35 cellular contexts compared by ENCODE assay signal in the genomic region with DNA sequence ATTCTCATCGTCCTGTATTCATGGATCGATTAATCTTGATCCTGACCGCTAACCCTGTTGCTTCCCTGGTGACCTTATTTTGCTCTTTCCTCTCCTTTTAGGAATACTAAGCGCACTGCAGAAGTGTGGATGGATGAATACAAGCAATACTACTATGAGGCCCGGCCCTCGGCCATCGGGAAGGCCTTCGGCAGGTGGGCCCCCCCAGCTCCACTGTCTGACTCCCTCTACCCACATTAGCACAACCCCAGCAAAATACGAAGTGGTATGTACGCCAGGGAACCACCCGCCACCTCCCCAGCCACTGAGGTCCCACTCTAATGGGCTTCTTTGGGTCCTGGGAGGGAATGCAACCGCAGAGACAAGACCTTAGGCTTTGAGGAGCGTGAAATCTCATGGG.
"Had no signal": no experiment of that assay in that cellular context is flagged by ENCODE, and none has a peak within 500 bp of the region (broad histone marks: within the 10 kb centered on the region; RNA-seq: fewer than 3 reads in every experiment).

No MANE protein-coding gene starts in this region.

- H3K36me3 Mint-ChIP-seq: activated CD4-positive, alpha-beta memory T cell treated with anti-CD3 and anti-CD28 coated beads for 36 hours; activated naive CD4-positive, alpha-beta T cell treated with anti-CD3 and anti-CD28 coated beads, Interleukin-2, amount 10 ng/mL, durations not matched to agents 7 days and 5 days; activated naive CD4-positive, alpha-beta T cell treated with anti-CD3 and anti-CD28 coated beads, Interleukin-2, amount 50 U/mL, for 24 hours; activated naive CD8-positive, alpha-beta T cell; activated naive CD8-positive, alpha-beta T cell treated with anti-CD3 and anti-CD28 coated beads, Interleukin-2, amount 10 ng/mL, durations not matched to agents 7 days and 5 days had no signal

- H3K4me1 ChIP-seq: ascending aorta had no signal

- H3K9me3 ChIP-seq: ascending aorta had no signal

- H3K27ac Mint-ChIP-seq: activated B cell treated with CpG ODN at 0.5 μM for 24 hours; activated CD4-positive, alpha-beta memory T cell treated with anti-CD3 and anti-CD28 coated beads for 36 hours; activated CD4-positive, alpha-beta T cell treated with anti-CD3 and anti-CD28 coated beads, Interleukin-2, amount 10 ng/mL, durations not matched to agents 24 days and 14 days; activated CD8-positive, alpha-beta T cell treated with anti-CD3 and anti-CD28 coated beads for 36 hours; activated naive CD4-positive, alpha-beta T cell treated with anti-CD3 and anti-CD28 coated beads, Interleukin-2, amount 10 ng/mL, durations not matched to agents 7 days and 5 days; activated naive CD4-positive, alpha-beta T cell treated with anti-CD3 and anti-CD28 coated beads, Interleukin-2, amount 50 U/mL, for 24 hours; activated naive CD8-positive, alpha-beta T cell; activated naive CD8-positive, alpha-beta T cell treated with anti-CD3 and anti-CD28 coated beads, Interleukin-2, amount 10 ng/mL, durations not matched to agents 7 days and 5 days; activated naive CD8-positive, alpha-beta T cell treated with anti-CD3 and anti-CD28 coated beads, Interleukin-2, amount 50 U/mL, for 24 hours; activated T-cell treated with anti-CD3 and anti-CD28 coated beads, Interleukin-2, amount 50 U/mL, for 72 hours; activated T-helper 1 cell treated with anti-CD3 and anti-CD28 coated beads, Interleukin-12 subunit alpha, Interleukin-12 subunit beta, Interleukin-2, Interleukin-4 antibody, amounts not matched to agents 30 ng/mL and 10 ng/mL and 1 ng/mL, durations not matched to agents 14 hours and 24 hours and 36 hours; activated T-helper 17 cell treated with anti-CD3 and anti-CD28 coated beads, Interleukin-2, amount 50 U/mL, for 72 hours; brain; T-helper 1 cell treated with Interleukin-12 subunit alpha and Interleukin-12 subunit beta and Interleukin-4 antibody, amounts not matched to agents 30 μg/mL and 1 μg/mL, for 36 hours; T-helper 2 cell treated with Interferon-gamma antibody and Interleukin-4, amounts not matched to agents 5 μg/mL and 100 μg/mL, for 36 hours had no signal

- H3K4me3 ChIP-seq: ascending aorta, cardiac muscle cell had no signal

- H3K4me3 Mint-ChIP-seq: activated B cell treated with CpG ODN at 0.5 μM for 24 hours; activated CD4-positive, alpha-beta memory T cell treated with anti-CD3 and anti-CD28 coated beads for 36 hours; activated CD4-positive, alpha-beta T cell treated with anti-CD3 and anti-CD28 coated beads, Interleukin-2, amount 10 ng/mL, durations not matched to agents 24 days and 14 days; activated CD8-positive, alpha-beta T cell treated with anti-CD3 and anti-CD28 coated beads for 36 hours; activated naive CD4-positive, alpha-beta T cell treated with anti-CD3 and anti-CD28 coated beads, Interleukin-2, amount 10 ng/mL, durations not matched to agents 7 days and 5 days; activated naive CD4-positive, alpha-beta T cell treated with anti-CD3 and anti-CD28 coated beads, Interleukin-2, amount 50 U/mL, for 24 hours; activated naive CD8-positive, alpha-beta T cell; activated naive CD8-positive, alpha-beta T cell treated with anti-CD3 and anti-CD28 coated beads, Interleukin-2, amount 10 ng/mL, durations not matched to agents 7 days and 5 days; activated naive CD8-positive, alpha-beta T cell treated with anti-CD3 and anti-CD28 coated beads, Interleukin-2, amount 50 U/mL, for 24 hours; activated T-cell treated with anti-CD3 and anti-CD28 coated beads, Interleukin-2, amount 50 U/mL, for 4 hours; activated T-cell treated with anti-CD3 and anti-CD28 coated beads, Interleukin-2, amount 50 U/mL, for 72 hours; activated T-helper 1 cell treated with anti-CD3 and anti-CD28 coated beads, Interleukin-12 subunit alpha, Interleukin-12 subunit beta, Interleukin-2, Interleukin-4 antibody, amounts not matched to agents 30 ng/mL and 10 ng/mL and 1 ng/mL, durations not matched to agents 14 hours and 24 hours and 36 hours; activated T-helper 17 cell treated with anti-CD3 and anti-CD28 coated beads, Interleukin-2, amount 50 U/mL, for 72 hours; brain; central memory CD8-positive, alpha-beta T cell; T-helper 1 cell treated with Interleukin-12 subunit alpha and Interleukin-12 subunit beta and Interleukin-4 antibody, amounts not matched to agents 30 μg/mL and 1 μg/mL, for 36 hours; T-helper 2 cell treated with Interferon-gamma antibody and Interleukin-4, amounts not matched to agents 5 μg/mL and 100 μg/mL, for 36 hours had no signal

- DNase-seq: activated B cell treated with CpG ODN at 0.5 μM for 24 hours; activated CD4-positive, alpha-beta memory T cell treated with anti-CD3 and anti-CD28 coated beads for 36 hours; activated CD4-positive, alpha-beta T cell treated with anti-CD3 and anti-CD28 coated beads for 4 hours; activated CD4-positive, alpha-beta T cell treated with anti-CD3 and anti-CD28 coated beads, Interleukin-2, amount 10 ng/mL, durations not matched to agents 24 days and 14 days; activated CD4-positive, alpha-beta T cell treated with anti-CD3 and anti-CD28 coated beads, Interleukin-2, amount 50 U/mL, for 1 hour; activated CD4-positive, alpha-beta T cell treated with anti-CD3 and anti-CD28 coated beads, Interleukin-2, amount 50 U/mL, for 4 hours; activated CD4-positive, CD25-positive, alpha-beta regulatory T cell treated with anti-CD3 and anti-CD28 coated beads, Interleukin-2, amount 50 U/mL, for 72 hours; activated CD8-positive, alpha-beta memory T cell treated with anti-CD3 and anti-CD28 coated beads, Interleukin-2, amount 50 U/mL, for 4 hours; activated CD8-positive, alpha-beta T cell treated with anti-CD3 and anti-CD28 coated beads for 36 hours; activated gamma-delta T cell; activated naive CD4-positive, alpha-beta T cell treated with anti-CD3 and anti-CD28 coated beads, Interleukin-2, amount 10 ng/mL, durations not matched to agents 7 days and 5 days; activated naive CD4-positive, alpha-beta T cell treated with Interleukin-2 at 50 U/mL for 16 hours; activated naive CD8-positive, alpha-beta T cell treated with anti-CD3 and anti-CD28 coated beads, Interleukin-2, amount 10 ng/mL, durations not matched to agents 7 days and 5 days; activated naive CD8-positive, alpha-beta T cell treated with anti-CD3 and anti-CD28 coated beads, Interleukin-2, amount 50 U/mL, for 24 hours; activated T-cell treated with anti-CD3 and anti-CD28 coated beads for 4 hours; activated T-cell treated with anti-CD3 and anti-CD28 coated beads, Interleukin-2, amount 50 U/mL, for 1 hour; activated T-cell treated with anti-CD3 and anti-CD28 coated beads, Interleukin-2, amount 50 U/mL, for 4 hours; activated T-cell treated with anti-CD3 and anti-CD28 coated beads, Interleukin-2, amount 50 U/mL, for 72 hours; amygdala; anterior cingulate cortex; caudate nucleus; cerebellar nuclear complex; T-helper 2 cell; T-helper 9 cell had no signal

- H3K27ac ChIP-seq: ascending aorta, cardiac muscle cell, VCaP had no signal

- H3K27me3 ChIP-seq: ascending aorta, cardiac muscle cell had no signal

- H3K4me1 Mint-ChIP-seq: activated T-helper 17 cell treated with anti-CD3 and anti-CD28 coated beads, Interleukin-2, amount 50 U/mL, for 72 hours; central memory CD8-positive, alpha-beta T cell had no signal

- H3K27me3 Mint-ChIP-seq: activated naive CD4-positive, alpha-beta T cell treated with anti-CD3 and anti-CD28 coated beads, Interleukin-2, amount 50 U/mL, for 24 hours; brain had no signal

- ATAC-seq: activated CD8-positive, alpha-beta T cell treated with anti-CD3 and anti-CD28 coated beads for 36 hours; activated naive CD8-positive, alpha-beta T cell treated with anti-CD3 and anti-CD28 coated beads, Interleukin-2, amount 50 U/mL, for 24 hours; activated T-cell treated with anti-CD3 and anti-CD28 coated beads, Interleukin-2, amount 50 U/mL, for 4 hours; activated T-cell treated with anti-CD3 and anti-CD28 coated beads, Interleukin-2, amount 50 U/mL, for 72 hours; activated T-helper 17 cell treated with anti-CD3 and anti-CD28 coated beads, Interleukin-2, amount 50 U/mL, for 72 hours had no signal

- H3K9me3 Mint-ChIP-seq: activated B cell treated with CpG ODN at 0.5 μM for 24 hours; activated CD4-positive, alpha-beta memory T cell treated with anti-CD3 and anti-CD28 coated beads for 36 hours; activated CD4-positive, alpha-beta T cell treated with anti-CD3 and anti-CD28 coated beads, Interleukin-2, amount 10 ng/mL, durations not matched to agents 24 days and 14 days; activated CD8-positive, alpha-beta T cell treated with anti-CD3 and anti-CD28 coated beads for 36 hours; activated naive CD4-positive, alpha-beta T cell treated with anti-CD3 and anti-CD28 coated beads, Interleukin-2, amount 10 ng/mL, durations not matched to agents 7 days and 5 days; activated naive CD4-positive, alpha-beta T cell treated with anti-CD3 and anti-CD28 coated beads, Interleukin-2, amount 50 U/mL, for 24 hours; activated naive CD8-positive, alpha-beta T cell treated with anti-CD3 and anti-CD28 coated beads, Interleukin-2, amount 10 ng/mL, durations not matched to agents 7 days and 5 days; activated naive CD8-positive, alpha-beta T cell treated with anti-CD3 and anti-CD28 coated beads, Interleukin-2, amount 50 U/mL, for 24 hours; activated T-cell treated with anti-CD3 and anti-CD28 coated beads, Interleukin-2, amount 50 U/mL, for 4 hours; activated T-cell treated with anti-CD3 and anti-CD28 coated beads, Interleukin-2, amount 50 U/mL, for 72 hours; activated T-helper 1 cell treated with anti-CD3 and anti-CD28 coated beads, Interleukin-12 subunit alpha, Interleukin-12 subunit beta, Interleukin-2, Interleukin-4 antibody, amounts not matched to agents 30 ng/mL and 10 ng/mL and 1 ng/mL, durations not matched to agents 14 hours and 24 hours and 36 hours; activated T-helper 17 cell treated with anti-CD3 and anti-CD28 coated beads, Interleukin-2, amount 50 U/mL, for 72 hours; brain; central memory CD8-positive, alpha-beta T cell; T-helper 1 cell treated with Interleukin-12 subunit alpha and Interleukin-12 subunit beta and Interleukin-4 antibody, amounts not matched to agents 30 μg/mL and 1 μg/mL, for 36 hours; T-helper 2 cell treated with Interferon-gamma antibody and Interleukin-4, amounts not matched to agents 5 μg/mL and 100 μg/mL, for 36 hours had no signal

- H3K36me3 ChIP-seq: ascending aorta, cardiac muscle cell had no signal
